In genomic region chr19:18433039-18433691, GRCh38 we compare ENCODE assay signal across 8 cellular contexts. TPM values are rescaled to one million over a fixed set of nuclear protein-coding genes. Genes with fewer than 3 reads are reported as not detected.
A peak's percentile ranks its signal among the peaks of the same experiment; 100 is the strongest.
DNase-seq lines count a peak whose midpoint lies in the region; ATAC-seq and TF ChIP-seq lines count a peak whose summit lies in the region.

No MANE protein-coding gene starts in this region.

- no peaks in the 10 kb centered on the region for H3K27me3 ChIP-seq in suprapubic skin

- 8% methylated on average over 27 of the region's 56 CpGs for WGBS in suprapubic skin

- no peak overlapping the region for H3K4me3 Mint-ChIP-seq in activated CD8-positive, alpha-beta memory T cell treated with anti-CD3 and anti-CD28 coated beads, Interleukin-2, amount 10 ng/mL, durations not matched to agents 7 days and 5 days
- H3K4me3 Mint-ChIP-seq in WTC11: peak overlapping the region; percentile 52

- H3K27me3 Mint-ChIP-seq in activated CD8-positive, alpha-beta memory T cell treated with anti-CD3 and anti-CD28 coated beads, Interleukin-2, amount 10 ng/mL, durations not matched to agents 7 days and 5 days: no peaks in the 10 kb centered on the region
- H3K27me3 Mint-ChIP-seq in WTC11 (ENCODE audit: low read depth): no peaks in the 10 kb centered on the region

- H3K27ac Mint-ChIP-seq in activated CD8-positive, alpha-beta memory T cell treated with anti-CD3 and anti-CD28 coated beads, Interleukin-2, amount 10 ng/mL, durations not matched to agents 7 days and 5 days: no peak overlapping the region
- H3K27ac Mint-ChIP-seq in WTC11: no peak overlapping the region

- H3K4me1 Mint-ChIP-seq in activated CD8-positive, alpha-beta memory T cell treated with anti-CD3 and anti-CD28 coated beads, Interleukin-2, amount 10 ng/mL, durations not matched to agents 7 days and 5 days: peaks cover 37% of the 10 kb centered on the region
- peaks cover 26% of the 10 kb centered on the region for H3K4me1 Mint-ChIP-seq in WTC11

- no peaks in the 10 kb centered on the region for H3K36me3 ChIP-seq in suprapubic skin

- H3K4me1 ChIP-seq in suprapubic skin: peaks cover 56% of the 10 kb centered on the region

- no peak overlapping the region for H3K27ac ChIP-seq in suprapubic skin

- TF ChIP-seq POLR2A in suprapubic skin (IDR thresholded peaks at IDR 0.05): no peak

- H3K4me3 ChIP-seq in iPS-11a (ENCODE audit: low read depth, low read length) (peak overlapping the region; percentile 34), suprapubic skin (peak overlapping the region; percentile 49)

- DNase-seq in activated CD8-positive, alpha-beta memory T cell treated with anti-CD3 and anti-CD28 coated beads, Interleukin-2, amount 10 ng/mL, durations not matched to agents 7 days and 5 days: peak; percentile 60
- DNase-seq in activated CD8-positive, alpha-beta memory T cell treated with anti-CD3 and anti-CD28 coated beads for 24 hours: no peak
- DNase-seq in WTC11 (ENCODE audit: low spot score): peak; percentile 69
- DNase-seq in suprapubic skin (ENCODE audit: low spot score in 2 of 2): peak in 1 of 2 donors; percentile 73
- no peak for DNase-seq in NCI-H526 treated with DMSO at 0.1 percent for 48 hours (lab: John Stamatoyannopoulos, UW)

- no peak for TF ChIP-seq EP300 in suprapubic skin (IDR thresholded peaks at IDR 0.05)

- CTCF ChIA-PET in activated CD8-positive, alpha-beta memory T cell treated with anti-CD3 and anti-CD28 coated beads, Interleukin-2, amount 10 ng/mL, durations not matched to agents 7 days and 5 days (lab: Charles Lee): interaction anchor here (1.5 to 1.7 kb wide), 2 partner anchors 14 to 29 kb away, joined by 3 to 5 read pairs; partner anchors contain the start of gene SSBP4
- CTCF ChIA-PET in WTC11 (lab: Charles Lee): interaction anchor here (1.0 to 1.4 kb wide), 4 partner anchors 20 to 154 kb away, joined by 3 to 4 read pairs (median 3); partner anchors contain the start of gene GDF15

- ATAC-seq in activated CD8-positive, alpha-beta memory T cell treated with anti-CD3 and anti-CD28 coated beads, Interleukin-2, amount 10 ng/mL, durations not matched to agents 7 days and 5 days: no peak
- no peak for ATAC-seq in WTC11
- no peak for ATAC-seq in GM21717 (IDR thresholded peaks at IDR 0.05; ENCODE audit: unreplicated experiment)
- ATAC-seq in GM19328 (IDR thresholded peaks at IDR 0.05; ENCODE audit: unreplicated experiment): no peak

- no peaks in the 10 kb centered on the region for H3K9me3 Mint-ChIP-seq in activated CD8-positive, alpha-beta memory T cell treated with anti-CD3 and anti-CD28 coated beads, Interleukin-2, amount 10 ng/mL, durations not matched to agents 7 days and 5 days (ENCODE audit: low read depth)
- H3K9me3 Mint-ChIP-seq in WTC11: no peaks in the 10 kb centered on the region

- TF ChIP-seq CTCF in WTC11 (IDR thresholded peaks at IDR 0.05) (no peak), suprapubic skin (IDR thresholded peaks at IDR 0.05) (no peak)

- POLR2A ChIA-PET in WTC11 (lab: Charles Lee): interaction anchor here (2.0 kb wide), 1 partner anchor 14 kb away, joined by 12 read pairs; the partner anchor contains the start of gene SSBP4

- no peaks in the 10 kb centered on the region for H3K9me3 ChIP-seq in suprapubic skin

- peaks cover 2% of the 10 kb centered on the region for H3K36me3 Mint-ChIP-seq in activated CD8-positive, alpha-beta memory T cell treated with anti-CD3 and anti-CD28 coated beads, Interleukin-2, amount 10 ng/mL, durations not matched to agents 7 days and 5 days
- peaks cover 3% of the 10 kb centered on the region for H3K36me3 Mint-ChIP-seq in WTC11

TF ChIP-seq in WTC11, 78 proteins besides CTCF, POLR2A, EP300 and RAD21:
- 0 out of 2 replicates have a peak, but pooled peaks have one; percentile 39 for TF ChIP-seq CREB1 (CRISPR knock-in tag; IDR thresholded peaks at IDR 0.05)
- TF ChIP-seq, protein P1, sequence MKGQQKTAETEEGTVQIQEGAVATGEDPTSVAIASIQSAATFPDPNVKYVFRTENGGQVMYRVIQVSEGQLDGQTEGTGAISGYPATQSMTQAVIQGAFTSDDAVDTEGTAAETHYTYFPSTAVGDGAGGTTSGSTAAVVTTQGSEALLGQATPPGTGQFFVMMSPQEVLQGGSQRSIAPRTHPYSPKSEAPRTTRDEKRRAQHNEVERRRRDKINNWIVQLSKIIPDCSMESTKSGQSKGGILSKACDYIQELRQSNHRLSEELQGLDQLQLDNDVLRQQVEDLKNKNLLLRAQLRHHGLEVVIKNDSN (CRISPR knock-in tag; IDR thresholded peaks at IDR 0.05): peak; percentile 50; the same call in 1 of the 2 replicates
- TF ChIP-seq, protein P2, sequence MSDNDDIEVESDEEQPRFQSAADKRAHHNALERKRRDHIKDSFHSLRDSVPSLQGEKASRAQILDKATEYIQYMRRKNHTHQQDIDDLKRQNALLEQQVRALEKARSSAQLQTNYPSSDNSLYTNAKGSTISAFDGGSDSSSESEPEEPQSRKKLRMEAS (CRISPR knock-in tag; IDR thresholded peaks at IDR 0.05): peak; percentile 64
- 0 out of 2 replicates have a peak, but pooled peaks have one; percentile 21 for TF ChIP-seq ZNF423 (CRISPR knock-in tag; IDR thresholded peaks at IDR 0.05)
- TF ChIP-seq USF2 (CRISPR knock-in tag; IDR thresholded peaks at IDR 0.05): peak; percentile 49; the same call in 1 of the 2 replicates
- TF ChIP-seq ZNF138 (CRISPR knock-in tag; conservative IDR thresholded peaks at IDR 0.05): no peak
- TF ChIP-seq RORB (CRISPR knock-in tag; IDR thresholded peaks at IDR 0.05): no peak
- no peak for TF ChIP-seq TEAD4 (CRISPR knock-in tag; IDR thresholded peaks at IDR 0.05)
- TF ChIP-seq, protein P3, sequence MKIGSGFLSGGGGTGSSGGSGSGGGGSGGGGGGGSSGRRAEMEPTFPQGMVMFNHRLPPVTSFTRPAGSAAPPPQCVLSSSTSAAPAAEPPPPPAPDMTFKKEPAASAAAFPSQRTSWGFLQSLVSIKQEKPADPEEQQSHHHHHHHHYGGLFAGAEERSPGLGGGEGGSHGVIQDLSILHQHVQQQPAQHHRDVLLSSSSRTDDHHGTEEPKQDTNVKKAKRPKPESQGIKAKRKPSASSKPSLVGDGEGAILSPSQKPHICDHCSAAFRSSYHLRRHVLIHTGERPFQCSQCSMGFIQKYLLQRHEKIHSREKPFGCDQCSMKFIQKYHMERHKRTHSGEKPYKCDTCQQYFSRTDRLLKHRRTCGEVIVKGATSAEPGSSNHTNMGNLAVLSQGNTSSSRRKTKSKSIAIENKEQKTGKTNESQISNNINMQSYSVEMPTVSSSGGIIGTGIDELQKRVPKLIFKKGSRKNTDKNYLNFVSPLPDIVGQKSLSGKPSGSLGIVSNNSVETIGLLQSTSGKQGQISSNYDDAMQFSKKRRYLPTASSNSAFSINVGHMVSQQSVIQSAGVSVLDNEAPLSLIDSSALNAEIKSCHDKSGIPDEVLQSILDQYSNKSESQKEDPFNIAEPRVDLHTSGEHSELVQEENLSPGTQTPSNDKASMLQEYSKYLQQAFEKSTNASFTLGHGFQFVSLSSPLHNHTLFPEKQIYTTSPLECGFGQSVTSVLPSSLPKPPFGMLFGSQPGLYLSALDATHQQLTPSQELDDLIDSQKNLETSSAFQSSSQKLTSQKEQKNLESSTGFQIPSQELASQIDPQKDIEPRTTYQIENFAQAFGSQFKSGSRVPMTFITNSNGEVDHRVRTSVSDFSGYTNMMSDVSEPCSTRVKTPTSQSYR (CRISPR knock-in tag; IDR thresholded peaks at IDR 0.05): peak; percentile 84; the same call in 1 of the 2 replicates
- TF ChIP-seq, protein P4, sequence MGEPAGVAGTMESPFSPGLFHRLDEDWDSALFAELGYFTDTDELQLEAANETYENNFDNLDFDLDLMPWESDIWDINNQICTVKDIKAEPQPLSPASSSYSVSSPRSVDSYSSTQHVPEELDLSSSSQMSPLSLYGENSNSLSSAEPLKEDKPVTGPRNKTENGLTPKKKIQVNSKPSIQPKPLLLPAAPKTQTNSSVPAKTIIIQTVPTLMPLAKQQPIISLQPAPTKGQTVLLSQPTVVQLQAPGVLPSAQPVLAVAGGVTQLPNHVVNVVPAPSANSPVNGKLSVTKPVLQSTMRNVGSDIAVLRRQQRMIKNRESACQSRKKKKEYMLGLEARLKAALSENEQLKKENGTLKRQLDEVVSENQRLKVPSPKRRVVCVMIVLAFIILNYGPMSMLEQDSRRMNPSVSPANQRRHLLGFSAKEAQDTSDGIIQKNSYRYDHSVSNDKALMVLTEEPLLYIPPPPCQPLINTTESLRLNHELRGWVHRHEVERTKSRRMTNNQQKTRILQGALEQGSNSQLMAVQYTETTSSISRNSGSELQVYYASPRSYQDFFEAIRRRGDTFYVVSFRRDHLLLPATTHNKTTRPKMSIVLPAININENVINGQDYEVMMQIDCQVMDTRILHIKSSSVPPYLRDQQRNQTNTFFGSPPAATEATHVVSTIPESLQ (CRISPR knock-in tag; IDR thresholded peaks at IDR 0.05): 0 out of 2 replicates have a peak, but pooled peaks have one; percentile 30

RNA-seq across cellular contexts. Expression of gene ISYNA1, which starts 4.8 kb away (rescaled TPM):
- 10 to 100 TPM; 29.6 to 30.0 TPM for total RNA-seq in activated CD8-positive, alpha-beta memory T cell treated with anti-CD3 and anti-CD28 coated beads, Interleukin-2, amount 10 ng/mL, durations not matched to agents 7 days and 5 days
- total RNA-seq in WTC11 (2021) (236 to 310 TPM (median 307 TPM) in 3 replicates), suprapubic skin (10 to 100 TPM in 3 of 4 donors, 1 to 10 TPM in 1; 7.9 to 27.6 (median 21.0) TPM)

RNA-seq across cellular contexts. Expression of gene SSBP4, which starts 14.0 kb away (rescaled TPM):
- total RNA-seq in activated CD8-positive, alpha-beta memory T cell treated with anti-CD3 and anti-CD28 coated beads, Interleukin-2, amount 10 ng/mL, durations not matched to agents 7 days and 5 days: 100 to 1,000 TPM; 197 to 247 TPM
- total RNA-seq in WTC11 (2021): 44.5 to 51.2 TPM (median 47.4 TPM) in 3 replicates
- 10 to 100 TPM; 18.1 to 30.5 (median 27.4) TPM for total RNA-seq in suprapubic skin

RNA-seq across cellular contexts. Expression of gene LRRC25, which starts 35.7 kb away (rescaled TPM):
- total RNA-seq in activated CD8-positive, alpha-beta memory T cell treated with anti-CD3 and anti-CD28 coated beads, Interleukin-2, amount 10 ng/mL, durations not matched to agents 7 days and 5 days: under 1 TPM in 1 of 2 experiments, not detected in 1; 0.12 TPM
- total RNA-seq in WTC11 (2021) (0.07 to 0.31 TPM (median 0.18 TPM) in 3 replicates), suprapubic skin (under 1 TPM in 3 of 4 donors, not detected in 1; 0.59 to 0.79 (median 0.73) TPM)

RNA-seq across cellular contexts. Expression of gene GDF15, which starts 47.2 kb away (rescaled TPM):
- not detected for total RNA-seq in activated CD8-positive, alpha-beta memory T cell treated with anti-CD3 and anti-CD28 coated beads, Interleukin-2, amount 10 ng/mL, durations not matched to agents 7 days and 5 days
- 18.3 to 27.3 TPM (median 19.1 TPM) in 3 replicates for total RNA-seq in WTC11 (2021)
- under 1 TPM in 3 of 4 donors, not detected in 1; 0.57 to 0.89 (median 0.86) TPM for total RNA-seq in suprapubic skin

Comparison
In these comparisons a context has a peak if more than half of its experiments do, and no peak if none do; other contexts are left out.
1. DNase-seq: peak in activated CD8-positive, alpha-beta memory T cell treated with anti-CD3 and anti-CD28 coated beads, Interleukin-2, amount 10 ng/mL, durations not matched to agents 7 days and 5 days (single experiment) and WTC11 (single experiment); none in activated CD8-positive, alpha-beta memory T cell treated with anti-CD3 and anti-CD28 coated beads for 24 hours (single experiment) and NCI-H526 treated with DMSO at 0.1 percent for 48 hours (single experiment).